In the genomic region with DNA sequence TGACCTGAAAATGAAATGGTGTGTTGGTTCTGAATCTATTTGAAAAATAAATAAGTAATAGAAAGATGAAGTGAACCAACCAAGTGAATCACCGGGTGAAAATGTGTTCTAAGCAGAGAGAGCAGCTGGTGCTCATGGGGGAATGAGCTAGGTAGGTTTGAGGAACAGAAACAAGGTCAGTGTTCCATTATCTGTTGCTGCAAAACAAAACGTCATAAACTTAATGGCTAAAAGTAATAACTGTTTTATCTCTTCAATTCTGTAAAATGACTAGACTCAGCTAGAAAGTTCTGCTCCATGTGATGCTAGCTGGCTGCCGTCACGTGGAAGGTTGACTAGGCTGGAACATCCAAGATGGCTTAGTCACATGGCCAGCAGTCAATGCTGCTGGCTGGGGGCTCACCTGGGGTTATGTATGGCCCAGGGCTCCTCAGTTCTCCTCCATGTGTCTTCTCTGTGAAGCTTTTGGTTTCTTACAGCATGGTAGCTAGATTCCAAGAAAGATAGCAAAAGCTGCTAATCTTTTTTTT, we compare ENCODE assay signal across 9 cellular contexts. TPM values are rescaled to one million over a fixed set of nuclear protein-coding genes. Genes with fewer than 3 reads are reported as not detected.
DNase-seq lines count a peak whose midpoint lies in the region; ATAC-seq, FAIRE-seq and TF ChIP-seq lines count a peak whose summit lies in the region.
"Had no signal": no experiment of that assay in that cellular context is flagged by ENCODE, and none has a peak within 500 bp of the region (broad histone marks: within the 10 kb centered on the region; RNA-seq: fewer than 3 reads in every experiment).

No MANE protein-coding gene starts in this region.

- peak; percentile 90 for FAIRE-seq in GM12891 (lab: Jason Lieb, UNC)

- TF ChIP-seq CTCF in WERI-Rb-1 (IDR thresholded peaks at IDR 0.05; ENCODE audit: low read depth, low read length): no peak

- peak overlapping the region; percentile 51 for H3K27ac ChIP-seq in WERI-Rb-1

- peak; percentile 94 for ATAC-seq in GM19452 (IDR thresholded peaks at IDR 0.05; ENCODE audit: unreplicated experiment)
- peak; percentile 88 for ATAC-seq in HG03103 (IDR thresholded peaks at IDR 0.05; ENCODE audit: low read depth, unreplicated experiment)

- no peaks in the 10 kb centered on the region for H3K9me3 ChIP-seq in WERI-Rb-1 (ENCODE audit: severe bottlenecking)

- TF ChIP-seq POLR2A in GM12891 (IDR thresholded peaks at IDR 0.05; ENCODE audit: low read depth, low read length): no peak

- no peaks in the 10 kb centered on the region for H3K36me3 ChIP-seq in WERI-Rb-1

- H3K4me3 ChIP-seq in WERI-Rb-1 (ENCODE audit: low read depth, low read length): no peak overlapping the region

- DNase-seq in GM12891 (ENCODE audit: insufficient read length, low spot score): no peak
- DNase-seq in WERI-Rb-1: no peak
- DNase-seq in NCI-H524 treated with DMSO at 0.1 percent for 48 hours (lab: John Stamatoyannopoulos, UW): no peak
- no peak for DNase-seq in stimulated activated CD4-positive, alpha-beta T cell treated with anti-CD3 and anti-CD28 coated beads, Interleukin-2, amount 100 ng/mL, for 48 hours
- no peak for DNase-seq in H4 (ENCODE audit: low spot score)
- no peak for DNase-seq in EL
- DNase-seq: activated T-cell treated with anti-CD3 and anti-CD28 coated beads for 4 hours had no signal

- H3K27me3 ChIP-seq in WERI-Rb-1 (ENCODE audit: insufficient read depth, low read depth, severe bottlenecking): no peaks in the 10 kb centered on the region

TF ChIP-seq in GM12891, 5 proteins besides CTCF, POLR2A, EP300 and RAD21:
- TF ChIP-seq POLR2AphosphoS5 (IDR thresholded peaks at IDR 0.05; ENCODE audit: low read depth, low read length) (no peak), SPI1 (IDR thresholded peaks at IDR 0.05; ENCODE audit: low read depth, low read length) (peak; percentile 95), TAF1 (IDR thresholded peaks at IDR 0.05; ENCODE audit: low read depth, low read length) (0 out of 2 replicates have a peak, but pooled peaks have one; percentile 18)

RNA-seq across cellular contexts. Expression of a gene that starts 13.3 kb away (rescaled TPM):
- polyA plus RNA-seq in GM12891 (2012; ENCODE audit: low read depth, missing spikeins): 14.1 TPM
- total RNA-seq in H4 (2014; rRNA removed; shearing (Covaris generic)): 11.7 and 12.4 TPM in 2 replicates
